8 cellular contexts compared by ENCODE assay signal in genomic region chr17:1228752-1229353, GRCh38. TPM values are rescaled to one million over a fixed set of nuclear protein-coding genes. Genes with fewer than 3 reads are reported as not detected.
DNase-seq lines count a peak whose midpoint lies in the region; ATAC-seq, FAIRE-seq and TF ChIP-seq lines count a peak whose summit lies in the region.

No MANE protein-coding gene starts in this region.

- H3K4me3 ChIP-seq in mammary epithelial cell (replicated peaks in 1 of 3; ENCODE audit: insufficient read depth in 1 of 3, low read depth in 2 of 3, low read length in 3 of 3) (no peak overlapping the region), pancreas (peak overlapping the region; percentile 33 to 61 (median 39))

- DNase-seq in mammary epithelial cell (no peak), pancreas (peak in 2 of 6 donors; percentile 58 to 60), NCI-H2029 (lab: John Stamatoyannopoulos, UW) (no peak), glomerular visceral epithelial cell (ENCODE audit: extremely low spot score) (no peak), GM19240 (ENCODE audit: insufficient read length, low spot score) (no peak)

- H3K27me3 ChIP-seq in mammary epithelial cell (ENCODE audit: insufficient read depth, low read length): peaks cover 22% of the 10 kb centered on the region
- peaks cover 0 to 10% (median 2%) of the 10 kb centered on the region in 4 donors for H3K27me3 ChIP-seq in pancreas

- dilution Hi-C loops in mammary epithelial cell (cut with HindIII; ENCODE audit: low sequenced_read_pairs): no loop called here

- H3K27ac ChIP-seq in mammary epithelial cell (ENCODE audit: insufficient read depth, low read depth, low read length): no peak overlapping the region
- H3K27ac ChIP-seq in pancreas: peak overlapping the region in 1 of 4 donors; percentile 60

- FAIRE-seq in pancreas (lab: Jason Lieb, UNC): no peak

- TF ChIP-seq CTCF in mammary epithelial cell (conservative IDR thresholded peaks at IDR 0.05 in 1 of 2, IDR thresholded peaks at IDR 0.05 in 1 of 2; ENCODE audit: extremely low read depth in 1 of 2, insufficient read depth in 1 of 2, low read depth in 1 of 2, low read length in 2 of 2): no peak
- TF ChIP-seq CTCF in pancreas (IDR thresholded peaks at IDR 0.05): no peak

- H2AFZ ChIP-seq in mammary epithelial cell (ENCODE audit: low read depth, low read length): peak overlapping the region; percentile 67

- H3K36me3 ChIP-seq in mammary epithelial cell (ENCODE audit: insufficient read depth, low read length) (no peaks in the 10 kb centered on the region), pancreas (no peaks in the 10 kb centered on the region)

- H3K9me3 ChIP-seq in mammary epithelial cell (replicated peaks; ENCODE audit: insufficient read depth, low read length) (no peaks in the 10 kb centered on the region), pancreas (no peaks in the 10 kb centered on the region)

- no peaks in the 10 kb centered on the region for H4K20me1 ChIP-seq in mammary epithelial cell (ENCODE audit: insufficient read depth, low read length)

- WGBS in mammary epithelial cell (ENCODE audit: low coverage, missing lambda C conversion rate): no CpG with 5 or more reads among the region's 86 CpGs
- 2 to 3% methylated on average over 33 to 86 of the region's 86 CpGs for WGBS in pancreas, 2 donors

- H3K79me2 ChIP-seq in mammary epithelial cell (ENCODE audit: insufficient read depth, low read length): no peaks in the 10 kb centered on the region

- in situ Hi-C loops in mammary epithelial cell (cut with MboI; ENCODE audit: low sequenced_read_pairs in 2 of 2): no loop called here

- intact Hi-C loops in mammary epithelial cell (cut with micrococcal nuclease) (no loop called here), pancreas (cut with DNase I) (no loop called here)

- ATAC-seq in GM18498 (IDR thresholded peaks at IDR 0.05; ENCODE audit: unreplicated experiment) (peak; percentile 22), HG02885 (IDR thresholded peaks at IDR 0.05; ENCODE audit: poor library complexity, unreplicated experiment) (peak; percentile 22), pancreas (peak in 3 of 4 donors; percentile 12 to 35 (median 33)), HG03439 (IDR thresholded peaks at IDR 0.05; ENCODE audit: unreplicated experiment) (no peak)

- H3K9ac ChIP-seq in mammary epithelial cell (ENCODE audit: insufficient read depth, low read length): no peak overlapping the region

- CTCF ChIA-PET in mammary epithelial cell (lab: Charles Lee; ENCODE audit: low non-redundant PET): no interaction called here

- H3K4me1 ChIP-seq in mammary epithelial cell (ENCODE audit: insufficient read depth, low read length): peaks cover 6% of the 10 kb centered on the region
- peaks cover 0 to 3% (median 0%) of the 10 kb centered on the region in 3 donors for H3K4me1 ChIP-seq in pancreas

- no TSS peak for BruUV-seq in mammary epithelial cell (replicated peaks; lab: Mats Ljungman, UMichigan)

- H3K4me2 ChIP-seq in mammary epithelial cell (ENCODE audit: insufficient read depth, low read depth, low read length): no peak overlapping the region

RNA-seq across cellular contexts. Expression of gene BHLHA9, which starts 41.4 kb away (rescaled TPM):
- not detected for total RNA-seq in mammary epithelial cell
- not detected for polyA plus RNA-seq in mammary epithelial cell
- not detected for polyA minus RNA-seq in mammary epithelial cell
- total RNA-seq in pancreas: not detected
- polyA plus RNA-seq in pancreas: not detected

RNA-seq across cellular contexts. Expression of gene ABR, which starts 49.1 kb away (rescaled TPM):
- total RNA-seq in mammary epithelial cell: 10 to 100 TPM; 64.7 to 86.9 TPM
- 73.6 TPM for polyA plus RNA-seq in mammary epithelial cell
- polyA minus RNA-seq in mammary epithelial cell: 168 TPM
- total RNA-seq in pancreas: 10 to 100 TPM; 15.4 to 57.4 (median 22.5) TPM
- 10 to 100 TPM; 39.2 to 65.7 TPM for polyA plus RNA-seq in pancreas

RNA-seq across cellular contexts. Expression of gene TRARG1, which starts 50.6 kb away (rescaled TPM):
- total RNA-seq in mammary epithelial cell (not detected), pancreas (1 to 10 TPM in 1 of 6 donors, under 1 TPM in 3, not detected in 2; 0.09 to 2.9 (median 0.35) TPM)
- polyA plus RNA-seq in mammary epithelial cell (not detected), pancreas (1 to 10 TPM in 1 of 2 donors, under 1 TPM in 1; 0.31 to 4.1 TPM)
- polyA minus RNA-seq in mammary epithelial cell: not detected

Comparison
In these comparisons a context has a peak if more than half of its experiments do, and no peak if none do; other contexts are left out.
1. H3K4me3 ChIP-seq: peak in pancreas (4 of 4); none in mammary epithelial cell (0 of 3).